Comparison of ENCODE assay signal across 8 cellular contexts in genomic region chr20:50645253-50646068, GRCh38. TPM values are rescaled to one million over a fixed set of nuclear protein-coding genes. Genes with fewer than 3 reads are reported as not detected.
DNase-seq lines count a peak whose midpoint lies in the region; FAIRE-seq and TF ChIP-seq lines count a peak whose summit lies in the region.

No MANE protein-coding gene starts in this region.

- H3K27ac ChIP-seq in astrocyte (ENCODE audit: low read depth, low read length) = peak overlapping the region; percentile 32
- H3K27ac ChIP-seq in iPS DF 6.9 (ENCODE audit: low read length) = no peak overlapping the region
- H3K27ac ChIP-seq in stomach smooth muscle (ENCODE audit: low read length) = peak overlapping the region; percentile 79

- no peaks in the 10 kb centered on the region for H3K9me3 Mint-ChIP-seq in astrocyte (ENCODE audit: unreplicated experiment)
- no peaks in the 10 kb centered on the region for H3K9me3 Mint-ChIP-seq in activated CD4-positive, alpha-beta memory T cell treated with anti-CD3 and anti-CD28 coated beads, Interleukin-2, amount 10 ng/mL, durations not matched to agents 7 days and 5 days

- peak overlapping the region; percentile 61 for H3K4me2 ChIP-seq in astrocyte (ENCODE audit: low read length)

- no peaks in the 10 kb centered on the region for H3K79me2 ChIP-seq in astrocyte (ENCODE audit: insufficient read depth, low read length)

- CTCF ChIA-PET in activated CD4-positive, alpha-beta memory T cell treated with anti-CD3 and anti-CD28 coated beads, Interleukin-2, amount 10 ng/mL, durations not matched to agents 7 days and 5 days (lab: Charles Lee) = interaction anchor here (1.5 kb wide), 1 partner anchor 12 kb away, joined by 3 read pairs; no protein-coding TSS in a partner anchor

- TF ChIP-seq CTCF in astrocyte (IDR thresholded peaks at IDR 0.05; ENCODE audit: insufficient read depth, low read depth, low read length) = no peak

- peak; percentile 45 for FAIRE-seq in astrocyte (lab: Jason Lieb, UNC)

- peak overlapping the region; percentile 63 for H3K4me3 Mint-ChIP-seq in astrocyte (ENCODE audit: unreplicated experiment)
- no peak overlapping the region for H3K4me3 Mint-ChIP-seq in activated CD4-positive, alpha-beta memory T cell treated with anti-CD3 and anti-CD28 coated beads, Interleukin-2, amount 10 ng/mL, durations not matched to agents 7 days and 5 days

- in situ Hi-C loops in KBM-7 (cut with MboI; ENCODE audit: low pct_unique_long_range_greater_than_20kb, low sequenced_read_pairs) = no loop called here

- H3K4me1 ChIP-seq in astrocyte (ENCODE audit: insufficient read depth, low read length) (peaks cover 12% of the 10 kb centered on the region), iPS DF 6.9 (ENCODE audit: control insufficient read depth, insufficient read depth, low read length) (peaks cover 6% of the 10 kb centered on the region), stomach smooth muscle (ENCODE audit: control insufficient read depth, insufficient read depth, low read length) (peaks cover 15% of the 10 kb centered on the region)

- no peaks in the 10 kb centered on the region for H3K36me3 ChIP-seq in astrocyte (ENCODE audit: insufficient read depth, low read length)
- no peaks in the 10 kb centered on the region for H3K36me3 ChIP-seq in iPS DF 6.9 (ENCODE audit: control insufficient read depth, insufficient read depth, low read length)
- H3K36me3 ChIP-seq in stomach smooth muscle (ENCODE audit: control insufficient read depth in 2 of 2, insufficient read depth in 2 of 2, low read length in 2 of 2) = no peaks in the 10 kb centered on the region

- peak overlapping the region; percentile 92 for H3K27ac Mint-ChIP-seq in astrocyte (ENCODE audit: unreplicated experiment)
- no peak overlapping the region for H3K27ac Mint-ChIP-seq in activated CD4-positive, alpha-beta memory T cell treated with anti-CD3 and anti-CD28 coated beads, Interleukin-2, amount 10 ng/mL, durations not matched to agents 7 days and 5 days

- H3K27me3 Mint-ChIP-seq in astrocyte (ENCODE audit: low read depth, unreplicated experiment) = peaks cover 3% of the 10 kb centered on the region
- no peaks in the 10 kb centered on the region for H3K27me3 Mint-ChIP-seq in activated CD4-positive, alpha-beta memory T cell treated with anti-CD3 and anti-CD28 coated beads, Interleukin-2, amount 10 ng/mL, durations not matched to agents 7 days and 5 days

- H3K9me3 ChIP-seq in astrocyte (ENCODE audit: insufficient read depth, low read depth, low read length) (no peaks in the 10 kb centered on the region), iPS DF 6.9 (ENCODE audit: control insufficient read depth, insufficient read depth, low read length) (no peaks in the 10 kb centered on the region), stomach smooth muscle (ENCODE audit: control insufficient read depth in 2 of 2, low read length in 2 of 2) (no peaks in the 10 kb centered on the region)

- peak; percentile 91 for DNase-seq in HS-27A (ENCODE audit: low read depth)
- DNase-seq in astrocyte (ENCODE audit: low read depth) = peak; percentile 93
- peak; percentile 88 for DNase-seq in iPS DF 6.9 (ENCODE audit: low read depth, low spot score)
- DNase-seq in KBM-7 = no peak
- no peak for DNase-seq in activated CD4-positive, alpha-beta memory T cell treated with anti-CD3 and anti-CD28 coated beads, Interleukin-2, amount 10 ng/mL, durations not matched to agents 7 days and 5 days
- DNase-seq in NCI-H1092 (lab: John Stamatoyannopoulos, UW) = no peak
- no peak for DNase-seq in stimulated activated CD4-positive, alpha-beta T cell treated with anti-CD3 and anti-CD28 coated beads, Interleukin-2, amount 100 ng/mL, for 48 hours

- no peak overlapping the region for H2AFZ ChIP-seq in astrocyte (ENCODE audit: low read depth, low read length)

- H3K27me3 ChIP-seq in astrocyte (ENCODE audit: insufficient read depth, low read length) = no peaks in the 10 kb centered on the region
- no peaks in the 10 kb centered on the region for H3K27me3 ChIP-seq in iPS DF 6.9 (ENCODE audit: control insufficient read depth, insufficient read depth, low read length)
- no peaks in the 10 kb centered on the region for H3K27me3 ChIP-seq in stomach smooth muscle (ENCODE audit: control insufficient read depth in 1 of 2, insufficient read depth in 2 of 2, low read length in 2 of 2)

- POLR2A ChIA-PET in activated CD4-positive, alpha-beta memory T cell treated with anti-CD3 and anti-CD28 coated beads, Interleukin-2, amount 10 ng/mL, durations not matched to agents 7 days and 5 days (lab: Charles Lee) = no interaction called here

- no CpG with 5 or more reads among the region's 23 CpGs for WGBS in iPS DF 6.9 (ENCODE audit: insufficient coverage, insufficient read length)

- H4K20me1 ChIP-seq in astrocyte (ENCODE audit: insufficient read depth, low read length) = no peaks in the 10 kb centered on the region

- peaks cover 15% of the 10 kb centered on the region for H3K4me1 Mint-ChIP-seq in astrocyte (ENCODE audit: low read depth, unreplicated experiment)
- H3K4me1 Mint-ChIP-seq in activated CD4-positive, alpha-beta memory T cell treated with anti-CD3 and anti-CD28 coated beads, Interleukin-2, amount 10 ng/mL, durations not matched to agents 7 days and 5 days = no peaks in the 10 kb centered on the region

- no peaks in the 10 kb centered on the region for H3K36me3 Mint-ChIP-seq in astrocyte (ENCODE audit: low read depth, unreplicated experiment)
- no peaks in the 10 kb centered on the region for H3K36me3 Mint-ChIP-seq in activated CD4-positive, alpha-beta memory T cell treated with anti-CD3 and anti-CD28 coated beads, Interleukin-2, amount 10 ng/mL, durations not matched to agents 7 days and 5 days (ENCODE audit: low read depth)

- H3K9ac ChIP-seq in astrocyte (ENCODE audit: low read length) (peak overlapping the region; percentile 6), stomach smooth muscle (ENCODE audit: low read length in 2 of 2) (peak overlapping the region in 1 of 2 donors; percentile 30)

- H3K4me3 ChIP-seq in astrocyte (ENCODE audit: insufficient read depth, low read depth, low read length) = no peak overlapping the region
- no peak overlapping the region for H3K4me3 ChIP-seq in iPS DF 6.9 (ENCODE audit: low read length)
- peak overlapping the region in 1 of 2 donors; percentile 54 for H3K4me3 ChIP-seq in stomach smooth muscle (ENCODE audit: low read length in 2 of 2)

RNA-seq across cellular contexts. Expression of gene RIPOR3, which starts 45.9 kb away (rescaled TPM):
- total RNA-seq in astrocyte = 0.29 and 0.39 TPM in 2 replicates
- total RNA-seq in activated CD4-positive, alpha-beta memory T cell treated with anti-CD3 and anti-CD28 coated beads, Interleukin-2, amount 10 ng/mL, durations not matched to agents 7 days and 5 days = not detected

Comparison
In these comparisons a context has a peak if more than half of its experiments do, and no peak if none do; other contexts are left out.
1. DNase-seq: peak in HS-27A (single experiment), astrocyte (single experiment) and iPS DF 6.9 (single experiment); none in KBM-7 (single experiment), activated CD4-positive, alpha-beta memory T cell treated with anti-CD3 and anti-CD28 coated beads, Interleukin-2, amount 10 ng/mL, durations not matched to agents 7 days and 5 days (single experiment), NCI-H1092 (single experiment) and stimulated activated CD4-positive, alpha-beta T cell treated with anti-CD3 and anti-CD28 coated beads, Interleukin-2, amount 100 ng/mL, for 48 hours (0 of 2).